In genomic region chr1:87641996-87642395, GRCh38 we compare ENCODE assay signal across 18 cellular contexts.
DNase-seq lines count a peak whose midpoint lies in the region; ATAC-seq and TF ChIP-seq lines count a peak whose summit lies in the region.
"Had no signal": no experiment of that assay in that cellular context is flagged by ENCODE, and none has a peak within 500 bp of the region (broad histone marks: within the 10 kb centered on the region; RNA-seq: fewer than 3 reads in every experiment).

No MANE protein-coding gene starts in this region.

- H3K9me3 Mint-ChIP-seq in Calu3 (ENCODE audit: low read depth, unreplicated experiment) = peaks cover 2% of the 10 kb centered on the region
- H3K9me3 Mint-ChIP-seq: CD8-positive, alpha-beta memory T cell had no signal

- peaks cover 16% of the 10 kb centered on the region for H3F3A ChIP-seq in smooth muscle cell (ENCODE audit: low read depth)

- H3K4me1 Mint-ChIP-seq in Calu3 (ENCODE audit: low read depth, unreplicated experiment) = peaks cover 11% of the 10 kb centered on the region
- H3K4me1 Mint-ChIP-seq: CD14-positive monocyte; CD8-positive, alpha-beta memory T cell had no signal

- H3K27me3 ChIP-seq in cardiac muscle cell (no peaks in the 10 kb centered on the region), hepatocyte (no peaks in the 10 kb centered on the region), smooth muscle cell (ENCODE audit: low read depth) (no peaks in the 10 kb centered on the region)
- H3K27me3 ChIP-seq: BE2C had no signal

- H3K9ac ChIP-seq in smooth muscle cell (ENCODE audit: low read depth) = no peak overlapping the region

- no peak overlapping the region for H2AFZ ChIP-seq in hepatocyte
- no peak overlapping the region for H2AFZ ChIP-seq in smooth muscle cell (ENCODE audit: low read depth)

- H3K4me2 ChIP-seq in hepatocyte (no peak overlapping the region), smooth muscle cell (peak overlapping the region; percentile 47)

- H3K9me2 ChIP-seq in hepatocyte (replicated peaks; ENCODE audit: insufficient read depth) = no peaks in the 10 kb centered on the region

- intact Hi-C loops in left ventricle myocardium superior (cut with micrococcal nuclease) = no loop called here
- intact Hi-C loops in Calu3 (cut with micrococcal nuclease; ENCODE audit: unreplicated experiment) = no loop called here

- no peak for DNase-seq in cardiac muscle cell (ENCODE audit: low read depth in 1 of 2, low spot score in 1 of 2)
- no peak for DNase-seq in left ventricle myocardium superior
- DNase-seq in NCI-H69 (lab: John Stamatoyannopoulos, UW) = peak; percentile 30
- no peak for DNase-seq in hepatocyte (ENCODE audit: low spot score)
- DNase-seq in smooth muscle cell (lab: John Stamatoyannopoulos, UW; ENCODE audit: unreplicated experiment) = no peak
- no peak for DNase-seq in RPMI8226
- no peak for DNase-seq in Calu3
- DNase-seq: 8988T; ACHN; BE2C; CD8-positive, alpha-beta memory T cell; GF-D8; NCI-H2029; NCI-H526 treated with DMSO at 0.1 percent for 48 hours; SHP77 treated with DMSO at 0.1 percent for 48 hours had no signal

- no TSS peak for BruUV-seq in Calu3 (replicated peaks; lab: Mats Ljungman, UMichigan)

- H3K4me3 ChIP-seq in cardiac muscle cell (no peak overlapping the region), hepatocyte (no peak overlapping the region), smooth muscle cell (no peak overlapping the region)

- H3K4me1 ChIP-seq in cardiac muscle cell (ENCODE audit: low read depth) (peaks cover 37% of the 10 kb centered on the region), hepatocyte (ENCODE audit: insufficient read depth) (peaks cover 16% of the 10 kb centered on the region), smooth muscle cell (ENCODE audit: low read depth) (peaks cover 27% of the 10 kb centered on the region)
- H3K4me1 ChIP-seq: BE2C had no signal

- H3K36me3 Mint-ChIP-seq in Calu3 (ENCODE audit: insufficient read depth, unreplicated experiment) = no peaks in the 10 kb centered on the region
- H3K36me3 Mint-ChIP-seq: CD14-positive monocyte; CD8-positive, alpha-beta memory T cell had no signal

- ATAC-seq in left ventricle myocardium superior (no peak), HG03196 (IDR thresholded peaks at IDR 0.05; ENCODE audit: unreplicated experiment) (no peak)
- ATAC-seq: Panc1 had no signal

- H3K4me3 Mint-ChIP-seq in Calu3 (ENCODE audit: low read depth, unreplicated experiment) = no peak overlapping the region
- H3K4me3 Mint-ChIP-seq: CD14-positive monocyte; CD8-positive, alpha-beta memory T cell had no signal

- WGBS in hepatocyte (ENCODE audit: low lambda C conversion rate, missing lambda C conversion rate) = 47% methylated on average over 3 of the region's 3 CpGs
- WGBS in smooth muscle cell (ENCODE audit: low lambda C conversion rate) = 77% methylated on average over 3 of the region's 3 CpGs

- H3K9me3 ChIP-seq in cardiac muscle cell (ENCODE audit: low read depth) = no peaks in the 10 kb centered on the region
- no peaks in the 10 kb centered on the region for H3K9me3 ChIP-seq in hepatocyte (ENCODE audit: low read depth)
- H3K9me3 ChIP-seq in smooth muscle cell (replicated peaks; ENCODE audit: low read depth) = no peaks in the 10 kb centered on the region
- H3K9me3 ChIP-seq: BE2C had no signal

- H3K27ac ChIP-seq in cardiac muscle cell (peak overlapping the region; percentile 91), hepatocyte (peak overlapping the region; percentile 69), smooth muscle cell (ENCODE audit: low read depth) (no peak overlapping the region)

- no peaks in the 10 kb centered on the region for H3K79me2 ChIP-seq in hepatocyte
- no peaks in the 10 kb centered on the region for H3K79me2 ChIP-seq in smooth muscle cell (ENCODE audit: low read depth)

- no peaks in the 10 kb centered on the region for H3K27me3 Mint-ChIP-seq in Calu3 (ENCODE audit: unreplicated experiment)
- H3K27me3 Mint-ChIP-seq: CD8-positive, alpha-beta memory T cell had no signal

- H3K36me3 ChIP-seq in cardiac muscle cell (no peaks in the 10 kb centered on the region), hepatocyte (replicated peaks; ENCODE audit: insufficient read depth, low read depth) (no peaks in the 10 kb centered on the region), smooth muscle cell (ENCODE audit: low read depth) (no peaks in the 10 kb centered on the region)
- H3K36me3 ChIP-seq: BE2C had no signal

- H4K20me1 ChIP-seq in hepatocyte (ENCODE audit: insufficient read depth, poor library complexity, severe bottlenecking) = no peaks in the 10 kb centered on the region
- H4K20me1 ChIP-seq in smooth muscle cell (ENCODE audit: low read depth) = no peaks in the 10 kb centered on the region

- no peak for TF ChIP-seq CTCF in cardiac muscle cell (IDR thresholded peaks at IDR 0.05; ENCODE audit: low read depth, low read length)
- no peak for TF ChIP-seq CTCF in hepatocyte (IDR thresholded peaks at IDR 0.05; ENCODE audit: poor library complexity)
- TF ChIP-seq CTCF in smooth muscle cell (IDR thresholded peaks at IDR 0.05; ENCODE audit: borderline replicate concordance, insufficient read depth, poor library complexity, severe bottlenecking) = no peak
- TF ChIP-seq CTCF in Calu3 (IDR thresholded peaks at IDR 0.05; ENCODE audit: unreplicated experiment) = no peak

- no peak overlapping the region for H3K27ac Mint-ChIP-seq in Calu3 (ENCODE audit: unreplicated experiment)
- H3K27ac Mint-ChIP-seq: CD14-positive monocyte; CD8-positive, alpha-beta memory T cell had no signal

- CTCF ChIA-PET in Calu3 (lab: Charles Lee) = interaction anchor here (2.0 kb wide), 1 partner anchor 9 kb away, joined by 5 read pairs; no protein-coding TSS in a partner anchor
